Comparison of ENCODE assay signal across 17 cellular contexts in genomic region chr6:109963598-109964170, GRCh38. TPM values are rescaled to one million over a fixed set of nuclear protein-coding genes. Genes with fewer than 3 reads are reported as not detected.
A peak's percentile ranks its signal among the peaks of the same experiment; 100 is the strongest.
DNase-seq lines count a peak whose midpoint lies in the region; ATAC-seq, FAIRE-seq and TF ChIP-seq lines count a peak whose summit lies in the region.
"Had no signal": no experiment of that assay in that cellular context is flagged by ENCODE, and none has a peak within 500 bp of the region (broad histone marks: within the 10 kb centered on the region; RNA-seq: fewer than 3 reads in every experiment).

No MANE protein-coding gene starts in this region.

- H3K4me1 ChIP-seq in mammary epithelial cell (ENCODE audit: insufficient read depth, low read length) (peaks cover 18% of the 10 kb centered on the region), foreskin keratinocyte (peaks cover 6% of the 10 kb centered on the region)

- DNase-seq in mammary epithelial cell: peak; percentile 50
- DNase-seq in MCF 10A (ENCODE audit: unreplicated experiment): no peak
- peak; percentile 71 for DNase-seq in bronchial epithelial cell (ENCODE audit: low read depth)
- DNase-seq in foreskin keratinocyte: peak in 1 of 2 donors; percentile 82
- no peak for DNase-seq in AG08396 (ENCODE audit: low spot score)
- no peak for DNase-seq in activated effector memory CD4-positive, alpha-beta T cell treated with Interleukin-2 at 50 U/mL for 16 hours
- DNase-seq in endothelial cell (ENCODE audit: low spot score): no peak
- DNase-seq: 8988T; CD4-positive, CD25-positive, alpha-beta regulatory T cell; DMS79 treated with DMSO at 0.1 percent for 48 hours; GDM1; GOT3; H9; HFFc6 had no signal

- in situ Hi-C loops in mammary epithelial cell (cut with MboI; ENCODE audit: low sequenced_read_pairs in 2 of 2): no loop called here

- BruUV-seq in mammary epithelial cell (replicated peaks; lab: Mats Ljungman, UMichigan) (TSS peak; percentile 73), MCF 10A (replicated peaks; lab: Mats Ljungman, UMichigan) (no TSS peak)

- no peaks in the 10 kb centered on the region for H3K36me3 Mint-ChIP-seq in MCF 10A (ENCODE audit: insufficient read depth, unreplicated experiment)
- H3K36me3 Mint-ChIP-seq in endothelial cell (ENCODE audit: low read depth, unreplicated experiment): no peaks in the 10 kb centered on the region
- H3K36me3 Mint-ChIP-seq: CD4-positive, CD25-positive, alpha-beta regulatory T cell had no signal

- H3K9me3 Mint-ChIP-seq in MCF 10A (ENCODE audit: unreplicated experiment) (no peaks in the 10 kb centered on the region), endothelial cell (ENCODE audit: unreplicated experiment) (no peaks in the 10 kb centered on the region)
- H3K9me3 Mint-ChIP-seq: HFFc6 had no signal

- H3K27me3 ChIP-seq in mammary epithelial cell (ENCODE audit: insufficient read depth, low read length): no peaks in the 10 kb centered on the region
- peaks cover 2% of the 10 kb centered on the region for H3K27me3 ChIP-seq in bronchial epithelial cell (ENCODE audit: control insufficient read depth, insufficient read depth, low read length)
- H3K27me3 ChIP-seq in foreskin keratinocyte: no peaks in the 10 kb centered on the region
- H3K27me3 ChIP-seq: BLaER1 treated with 17β-estradiol and CSF1 and Interleukin-3, amounts not matched to agents 10 nM and 100 nM had no signal

- peak; percentile 28 for FAIRE-seq in bronchial epithelial cell (lab: Jason Lieb, UNC)
- FAIRE-seq: GM12892 had no signal

- peak overlapping the region; percentile 12 for H3K27ac ChIP-seq in mammary epithelial cell (ENCODE audit: insufficient read depth, low read depth, low read length)
- no peak overlapping the region for H3K27ac ChIP-seq in foreskin keratinocyte
- H3K27ac ChIP-seq: HL-60 had no signal

- H3K4me3 Mint-ChIP-seq in MCF 10A (ENCODE audit: unreplicated experiment) (no peak overlapping the region), endothelial cell (ENCODE audit: unreplicated experiment) (no peak overlapping the region)
- H3K4me3 Mint-ChIP-seq: CD4-positive, CD25-positive, alpha-beta regulatory T cell; H9; HFFc6 had no signal

- H3K79me2 ChIP-seq in mammary epithelial cell (ENCODE audit: insufficient read depth, low read length): no peaks in the 10 kb centered on the region

- ATAC-seq in foreskin keratinocyte: peak; percentile 56

- intact Hi-C loops in mammary epithelial cell (cut with micrococcal nuclease) (no loop called here), MCF 10A (cut with micrococcal nuclease) (no loop called here)

- H3K9me3 ChIP-seq in mammary epithelial cell (replicated peaks; ENCODE audit: insufficient read depth, low read length): no peaks in the 10 kb centered on the region

- H3K4me2 ChIP-seq in mammary epithelial cell (ENCODE audit: insufficient read depth, low read depth, low read length): no peak overlapping the region
- H3K4me2 ChIP-seq: BLaER1 treated with 17β-estradiol and CSF1 and Interleukin-3, amounts not matched to agents 10 nM and 100 nM had no signal

- H3K27ac Mint-ChIP-seq in MCF 10A (ENCODE audit: low read depth, unreplicated experiment) (no peak overlapping the region), endothelial cell (ENCODE audit: unreplicated experiment) (no peak overlapping the region)
- H3K27ac Mint-ChIP-seq: CD4-positive, CD25-positive, alpha-beta regulatory T cell; H9; HFFc6 had no signal

- no peaks in the 10 kb centered on the region for H4K20me1 ChIP-seq in mammary epithelial cell (ENCODE audit: insufficient read depth, low read length)
- H4K20me1 ChIP-seq: BLaER1 treated with 17β-estradiol and CSF1 and Interleukin-3, amounts not matched to agents 10 nM and 100 nM had no signal

- dilution Hi-C loops in mammary epithelial cell (cut with HindIII; ENCODE audit: low sequenced_read_pairs): no loop called here

- H3K4me3 ChIP-seq in mammary epithelial cell (replicated peaks in 1 of 3; ENCODE audit: insufficient read depth in 1 of 3, low read depth in 2 of 3, low read length in 3 of 3) (no peak overlapping the region), bronchial epithelial cell (ENCODE audit: low read depth, low read length) (no peak overlapping the region)
- H3K4me3 ChIP-seq: BLaER1 treated with 17β-estradiol and CSF1 and Interleukin-3, amounts not matched to agents 10 nM and 100 nM had no signal

- H3K27me3 Mint-ChIP-seq in MCF 10A (ENCODE audit: insufficient read depth, unreplicated experiment): no peaks in the 10 kb centered on the region
- H3K27me3 Mint-ChIP-seq in endothelial cell (ENCODE audit: unreplicated experiment): peaks cover 4% of the 10 kb centered on the region
- H3K27me3 Mint-ChIP-seq: CD4-positive, CD25-positive, alpha-beta regulatory T cell had no signal

- CTCF ChIA-PET in mammary epithelial cell (lab: Charles Lee; ENCODE audit: low non-redundant PET): interaction anchor here (1.0 kb wide), 1 partner anchor 76 kb away, joined by 3 read pairs; no protein-coding TSS in a partner anchor
- CTCF ChIA-PET in MCF 10A (lab: Yijun Ruan, JAX): no interaction called here

- no peak overlapping the region for H2AFZ ChIP-seq in mammary epithelial cell (ENCODE audit: low read depth, low read length)

- no peak overlapping the region for H3K9ac ChIP-seq in mammary epithelial cell (ENCODE audit: insufficient read depth, low read length)
- H3K9ac ChIP-seq: BLaER1 treated with 17β-estradiol and CSF1 and Interleukin-3, amounts not matched to agents 10 nM and 100 nM had no signal

- H3K36me3 ChIP-seq in mammary epithelial cell (ENCODE audit: insufficient read depth, low read length) (no peaks in the 10 kb centered on the region), bronchial epithelial cell (ENCODE audit: control insufficient read depth, insufficient read depth, low read length) (no peaks in the 10 kb centered on the region)

- peaks cover 8% of the 10 kb centered on the region for H3K4me1 Mint-ChIP-seq in MCF 10A (ENCODE audit: insufficient read depth, unreplicated experiment)
- no peaks in the 10 kb centered on the region for H3K4me1 Mint-ChIP-seq in endothelial cell (ENCODE audit: unreplicated experiment)
- H3K4me1 Mint-ChIP-seq: CD4-positive, CD25-positive, alpha-beta regulatory T cell had no signal

- no peak for TF ChIP-seq CTCF in mammary epithelial cell (conservative IDR thresholded peaks at IDR 0.05 in 1 of 2, IDR thresholded peaks at IDR 0.05 in 1 of 2; ENCODE audit: extremely low read depth in 1 of 2, insufficient read depth in 1 of 2, low read depth in 1 of 2, low read length in 2 of 2)
- no peak for TF ChIP-seq CTCF in MCF 10A (IDR thresholded peaks at IDR 0.05; ENCODE audit: unreplicated experiment)
- no peak for TF ChIP-seq CTCF in bronchial epithelial cell (IDR thresholded peaks at IDR 0.05; ENCODE audit: insufficient read depth, low read length, severe bottlenecking)
- peak; percentile 37 for TF ChIP-seq CTCF in foreskin keratinocyte (conservative IDR thresholded peaks at IDR 0.05)
- TF ChIP-seq CTCF in endothelial cell (IDR thresholded peaks at IDR 0.05; ENCODE audit: unreplicated experiment): no peak

- POLR2A ChIA-PET in MCF 10A (lab: Yijun Ruan, JAX): no interaction called here

- 44% methylated on average over 2 of the region's 2 CpGs for WGBS in mammary epithelial cell (ENCODE audit: low coverage, missing lambda C conversion rate)

RNA-seq across cellular contexts. Expression of gene GPR6, which starts 14.4 kb away (rescaled TPM):
- not detected for total RNA-seq in mammary epithelial cell
- polyA plus RNA-seq in mammary epithelial cell: not detected
- polyA minus RNA-seq in mammary epithelial cell: not detected
- total RNA-seq in MCF 10A (2022): not detected in 2 replicates
- not detected in 2 replicates for total RNA-seq in bronchial epithelial cell
- not detected in 2 replicates for total RNA-seq in foreskin keratinocyte
- polyA plus RNA-seq in foreskin keratinocyte: not detected in 2 replicates
- not detected for total RNA-seq in endothelial cell (ENCODE audit: unreplicated experiment)
- total RNA-seq: CD4-positive, CD25-positive, alpha-beta regulatory T cell; HFFc6 had no signal
- polyA plus RNA-seq: CD4-positive, CD25-positive, alpha-beta regulatory T cell had no signal

Comparison
In these comparisons a context has a peak if more than half of its experiments do, and no peak if none do; other contexts are left out.
1. DNase-seq: peak in mammary epithelial cell (single experiment) and bronchial epithelial cell (single experiment); none in MCF 10A (single experiment), AG08396 (single experiment), activated effector memory CD4-positive, alpha-beta T cell treated with Interleukin-2 at 50 U/mL for 16 hours (single experiment) and endothelial cell (single experiment).